9 cellular contexts compared by ENCODE assay signal in the genomic region with DNA sequence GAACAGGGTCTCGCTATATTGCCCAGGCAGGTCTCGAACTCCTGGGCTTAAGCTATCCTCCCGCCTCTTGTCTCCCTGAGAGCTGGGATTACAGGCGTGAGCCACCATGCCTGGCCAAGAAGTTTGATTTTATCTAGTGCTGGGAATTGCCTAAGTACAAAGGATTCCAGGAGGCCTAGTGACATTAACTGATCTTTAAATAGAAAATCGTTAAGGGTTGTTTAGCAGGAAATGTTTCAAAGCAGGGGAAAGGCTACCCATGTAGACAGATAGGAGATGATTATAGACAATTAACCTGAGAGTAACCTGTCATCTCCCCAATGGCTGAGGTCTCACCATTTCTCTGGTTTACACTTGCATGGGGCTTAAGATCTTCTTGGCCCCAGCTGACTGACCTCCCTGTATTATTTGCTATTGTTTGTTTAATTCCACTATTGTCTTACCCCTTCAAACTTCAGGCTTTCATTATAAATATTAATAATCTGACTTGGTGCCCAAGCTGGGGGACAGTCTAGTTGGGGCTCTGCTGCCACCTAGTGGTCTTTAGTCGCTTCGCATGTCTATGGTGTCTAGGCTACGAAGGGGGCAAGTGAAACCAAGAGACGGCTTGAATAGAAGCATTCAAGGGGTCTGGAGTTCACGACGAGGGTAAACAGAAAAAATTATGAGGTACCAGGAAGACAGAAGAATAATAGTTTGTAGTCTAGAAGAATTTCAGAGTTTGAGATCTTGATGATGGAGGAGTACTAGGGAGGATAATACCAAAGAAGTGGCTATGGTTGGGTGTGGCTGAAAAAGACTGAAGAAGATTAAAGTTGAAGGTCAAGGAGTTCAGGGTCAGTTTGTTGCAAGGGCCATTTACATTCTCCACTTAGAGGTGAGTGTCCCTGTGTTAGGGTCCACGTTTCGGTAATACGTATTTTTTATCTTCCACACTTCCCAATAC. TPM values are rescaled to one million over a fixed set of nuclear protein-coding genes. Genes with fewer than 3 reads are reported as not detected.
DNase-seq lines count a peak whose midpoint lies in the region; ATAC-seq and TF ChIP-seq lines count a peak whose summit lies in the region.
"Had no signal": no experiment of that assay in that cellular context is flagged by ENCODE, and none has a peak within 500 bp of the region (broad histone marks: within the 10 kb centered on the region; RNA-seq: fewer than 3 reads in every experiment).

No MANE protein-coding gene starts in this region.

- no peak overlapping the region for H3K9ac ChIP-seq in HCT116 (ENCODE audit: low read length)

- H2AFZ ChIP-seq in HCT116 (ENCODE audit: low read depth, low read length, poor library complexity, severe bottlenecking): peak overlapping the region; percentile 71

- H3K4me3 ChIP-seq in GM06990 (replicated peaks; ENCODE audit: low read depth, low read length) (no peak overlapping the region), HCT116 (replicated peaks in 1 of 2; ENCODE audit: low read depth in 1 of 2, low read length in 2 of 2) (peak overlapping the region; percentile 7 to 34; a peak in 1 of 4 replicates), WERI-Rb-1 (ENCODE audit: low read depth, low read length) (no peak overlapping the region), breast epithelium (peak overlapping the region in 1 of 3 donors; percentile 34)

- no peaks in the 10 kb centered on the region; the same call in 1 of the 2 replicates for H3K27me3 ChIP-seq in GM06990 (replicated peaks; ENCODE audit: control insufficient read depth, insufficient read depth, low read length)
- peaks cover 5% of the 10 kb centered on the region; the same call in 1 of the 2 replicates for H3K27me3 ChIP-seq in HCT116 (ENCODE audit: insufficient read depth, low read length)
- H3K27me3 ChIP-seq in WERI-Rb-1 (ENCODE audit: insufficient read depth, low read depth, severe bottlenecking): no peaks in the 10 kb centered on the region
- H3K27me3 ChIP-seq in breast epithelium: no peaks in the 10 kb centered on the region

- H3K9me3 ChIP-seq in HCT116 (ENCODE audit: control insufficient read depth in 1 of 2, insufficient read depth in 1 of 2, low read depth in 1 of 2, low read length in 2 of 2): no peaks in the 10 kb centered on the region
- no peaks in the 10 kb centered on the region for H3K9me3 ChIP-seq in WERI-Rb-1 (ENCODE audit: severe bottlenecking)
- no peaks in the 10 kb centered on the region for H3K9me3 ChIP-seq in breast epithelium

- peak overlapping the region; percentile 70 for H3K4me2 ChIP-seq in HCT116 (ENCODE audit: low read length)

- H3K27ac ChIP-seq in HCT116 (ENCODE audit: low read depth, low read length) (no peak overlapping the region), WERI-Rb-1 (peak overlapping the region; percentile 28), breast epithelium (peak overlapping the region; percentile 56 to 74)

- H3K36me3 ChIP-seq in GM06990 (ENCODE audit: control insufficient read depth, insufficient read depth, low read length) (no peaks in the 10 kb centered on the region), HCT116 (ENCODE audit: control insufficient read depth in 1 of 2, insufficient read depth in 2 of 2, low read length in 2 of 2) (no peaks in the 10 kb centered on the region), WERI-Rb-1 (no peaks in the 10 kb centered on the region), breast epithelium (no peaks in the 10 kb centered on the region)

- no peaks in the 10 kb centered on the region for H3K79me2 ChIP-seq in HCT116 (ENCODE audit: insufficient read depth, low read length)

- ATAC-seq in HCT116: peak; percentile 99
- ATAC-seq in HG03097 (IDR thresholded peaks at IDR 0.05; ENCODE audit: low FRiP score, unreplicated experiment): no peak

- RAD21 ChIA-PET in HCT116 (lab: Charles Lee; ENCODE audit: low non-redundant PET in 1 of 2, low total read pairs in 2 of 2, uncharacterized antibody in 2 of 2, unreplicated experiment in 2 of 2): interaction anchor here (1.0 to 2.4 kb wide), 4 partner anchors 59 to 174 kb away, joined by 3 to 7 read pairs (median 4); no protein-coding TSS in a partner anchor

- TF ChIP-seq POLR2A in HCT116 (IDR thresholded peaks at IDR 0.05; ENCODE audit: borderline replicate concordance, extremely low read depth, insufficient read depth, insufficient read length) (no peak), breast epithelium (IDR thresholded peaks at IDR 0.05) (no peak)

- H4K20me1 ChIP-seq in HCT116 (ENCODE audit: insufficient read depth): no peaks in the 10 kb centered on the region

- TF ChIP-seq RAD21 in HCT116 (IDR thresholded peaks at IDR 0.05; ENCODE audit: low read depth): peak; percentile 93

- H3K9me2 ChIP-seq in HCT116 (ENCODE audit: insufficient read depth): no peaks in the 10 kb centered on the region

- intact Hi-C loops in HCT116 (cut with micrococcal nuclease) (loop anchor here (1.0 kb wide), 2 partner anchors 92 to 174 kb away; no protein-coding TSS in a partner anchor), breast epithelium (cut with DNase I; ENCODE audit: low total_unique reads) (no loop called here)

- H3K4me1 ChIP-seq in HCT116 (ENCODE audit: control insufficient read depth in 1 of 2, insufficient read depth in 2 of 2, low read length in 2 of 2): peaks cover 0 to 4% of the 10 kb centered on the region in 2 experiments; a peak in 1 of 4 replicates
- no peaks in the 10 kb centered on the region for H3K4me1 ChIP-seq in breast epithelium

- TF ChIP-seq CTCF in GM06990 (IDR thresholded peaks at IDR 0.05; ENCODE audit: insufficient read depth, low read length, poor library complexity, severe bottlenecking) (peak; percentile 89), HCT116 (IDR thresholded peaks at IDR 0.05 in 2 of 3, conservative IDR thresholded peaks at IDR 0.05 in 1 of 3; ENCODE audit: borderline replicate concordance in 1 of 3, insufficient read depth in 1 of 3, low read depth in 2 of 3, low read length in 2 of 3) (peak; percentile 88 to 96 (median 89)), WERI-Rb-1 (IDR thresholded peaks at IDR 0.05; ENCODE audit: low read depth, low read length) (peak; percentile 76), breast epithelium (IDR thresholded peaks at IDR 0.05) (peak; percentile 82 to 90 (median 84))

- no peak for DNase-seq in GM06990 (ENCODE audit: extremely low read depth, insufficient read length)
- DNase-seq in HCT116 (ENCODE audit: low read depth, low spot score): peak; percentile 34
- DNase-seq in NCI-H1694 treated with DMSO at 0.1 percent for 48 hours (lab: John Stamatoyannopoulos, UW): peak; percentile 78
- DNase-seq in WERI-Rb-1: peak; percentile 66
- peak; percentile 44 to 67 for DNase-seq in breast epithelium (ENCODE audit: low spot score in 2 of 2)
- DNase-seq in islet precursor cell: peak; percentile 66
- DNase-seq in stimulated activated CD4-positive, alpha-beta T cell treated with anti-CD3 and anti-CD28 coated beads, Interleukin-1b, Interleukin-23, amount 100 ng/mL, for 24 hours (ENCODE audit: low read depth in 4 of 4, low spot score in 1 of 4): peak; percentile 31 to 40 (median 35)

- POLR2A ChIA-PET in HCT116 (lab: Charles Lee): interaction anchor here (1.4 kb wide), 1 partner anchor 173 kb away, joined by 5 read pairs; no protein-coding TSS in a partner anchor

- BruUV-seq in HCT116 (replicated peaks; lab: Mats Ljungman, UMichigan): no TSS peak

- CTCF ChIA-PET in HCT116 (lab: Charles Lee): interaction anchor here (1.1 to 4.8 kb wide), 4 partner anchors 59 to 173 kb away, joined by 3 to 68 read pairs (median 4); partner anchors contain the start of gene AKR1B10

TF ChIP-seq in HCT116, 20 proteins besides CTCF, POLR2A, EP300 and RAD21:
- TF ChIP-seq ZNF274 (IDR thresholded peaks at IDR 0.05; ENCODE audit: low read depth, low read length): no peak
- no peak for TF ChIP-seq SRF (IDR thresholded peaks at IDR 0.05; ENCODE audit: low read depth)
- TF ChIP-seq FOSL1 (IDR thresholded peaks at IDR 0.05; ENCODE audit: low read depth): no peak
- TF ChIP-seq SIN3A (IDR thresholded peaks at IDR 0.05; ENCODE audit: low read depth): no peak
- TF ChIP-seq, protein P1, sequence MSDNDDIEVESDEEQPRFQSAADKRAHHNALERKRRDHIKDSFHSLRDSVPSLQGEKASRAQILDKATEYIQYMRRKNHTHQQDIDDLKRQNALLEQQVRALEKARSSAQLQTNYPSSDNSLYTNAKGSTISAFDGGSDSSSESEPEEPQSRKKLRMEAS (IDR thresholded peaks at IDR 0.05): no peak
- no peak for TF ChIP-seq SP1 (IDR thresholded peaks at IDR 0.05; ENCODE audit: low read depth)
- no peak for TF ChIP-seq CEBPB (IDR thresholded peaks at IDR 0.05; ENCODE audit: low read depth)
- no peak for TF ChIP-seq ATF3 (IDR thresholded peaks at IDR 0.05)

RNA-seq across cellular contexts. Expression of gene BPGM, which starts 40.4 kb away (rescaled TPM):
- total RNA-seq in HCT116 (2021; ENCODE audit: unreplicated experiment) (10.0 TPM), breast epithelium (10 to 100 TPM; 12.3 to 18.7 (median 16.4) TPM)
- polyA plus RNA-seq in HCT116 (2012): 3.4 and 4.8 TPM in 2 replicates

RNA-seq across cellular contexts. Expression of gene AKR1B15, which starts 57.3 kb away (rescaled TPM):
- not detected for total RNA-seq in HCT116 (2021; ENCODE audit: unreplicated experiment)
- not detected in 2 replicates for polyA plus RNA-seq in HCT116 (2012)
- total RNA-seq in breast epithelium: 1 to 10 TPM in 2 of 3 donors, under 1 TPM in 1; 0.33 to 5.6 (median 3.5) TPM
- total RNA-seq: glomerular endothelial cell had no signal

Comparison
In these comparisons a context has a peak if more than half of its experiments do, and no peak if none do; other contexts are left out.
1. H3K4me3 ChIP-seq: peak in HCT116 (2 of 2); none in GM06990 (single experiment) and WERI-Rb-1 (single experiment).
2. Peak in every context shown above with its lines, with median percentiles within 50 percentile points of each other: CTCF ChIP-seq.